19 cellular contexts compared by ENCODE assay signal in the genomic region with DNA sequence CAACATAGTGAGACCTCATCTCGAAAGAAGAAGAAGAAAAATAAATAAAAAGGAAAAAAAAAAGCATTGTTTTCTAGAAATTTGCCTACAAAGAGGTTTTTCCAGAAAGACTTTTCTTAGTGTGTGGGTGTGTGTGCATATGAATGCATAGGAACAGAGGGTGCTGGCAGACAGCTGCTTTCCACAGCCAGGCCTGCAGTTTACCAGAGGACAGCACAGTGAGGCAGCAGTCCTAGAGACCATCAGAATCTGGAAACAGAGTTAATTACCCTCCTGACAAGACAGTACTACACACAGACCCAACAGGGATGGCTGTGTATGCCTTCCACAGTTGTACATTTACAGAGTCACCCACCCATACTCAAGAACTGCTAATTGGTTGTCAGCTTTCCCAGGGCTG.
DNase-seq lines count a peak whose midpoint lies in the region; ATAC-seq and TF ChIP-seq lines count a peak whose summit lies in the region.
"Had no signal": no experiment of that assay in that cellular context is flagged by ENCODE, and none has a peak within 500 bp of the region (broad histone marks: within the 10 kb centered on the region; RNA-seq: fewer than 3 reads in every experiment).

No MANE protein-coding gene starts in this region.

- in situ Hi-C loops in GM23248 (cut with MboI): no loop called here

- peaks cover 99% of the 10 kb centered on the region for H3K79me2 ChIP-seq in GM23248 (ENCODE audit: insufficient read depth)

- no peak for TF ChIP-seq POLR2A in sigmoid colon (IDR thresholded peaks at IDR 0.05)

- no peak for ATAC-seq in HG03432 (IDR thresholded peaks at IDR 0.05; ENCODE audit: unreplicated experiment)
- ATAC-seq in HG02884 (IDR thresholded peaks at IDR 0.05; ENCODE audit: unreplicated experiment): no peak
- ATAC-seq: HCT116; naive thymus-derived CD4-positive, alpha-beta T cell had no signal

- H3K27ac ChIP-seq in GM23248 (peak overlapping the region; percentile 79), sigmoid colon (peak overlapping the region; percentile 20 to 87 (median 78))
- H3K27ac ChIP-seq: prostate gland had no signal

- no peak for TF ChIP-seq EP300 in sigmoid colon (IDR thresholded peaks at IDR 0.05)

- no peak overlapping the region for H3K4me2 ChIP-seq in GM23248 (ENCODE audit: unreplicated experiment)

- no peaks in the 10 kb centered on the region for H4K20me1 ChIP-seq in GM23248 (ENCODE audit: insufficient read depth)

- H3K4me3 ChIP-seq in GM23248 (no peak overlapping the region), sigmoid colon (no peak overlapping the region)
- H3K4me3 ChIP-seq: prostate gland had no signal

- intact Hi-C loops in sigmoid colon (cut with DNase I): no loop called here

- no peak for TF ChIP-seq CTCF in sigmoid colon (IDR thresholded peaks at IDR 0.05)

- peak overlapping the region; percentile 6; the same call in 1 of the 2 replicates for H3K9ac ChIP-seq in GM23248

- peaks cover 91% of the 10 kb centered on the region for H3K36me3 ChIP-seq in GM23248 (ENCODE audit: low read depth)
- H3K36me3 ChIP-seq in sigmoid colon: no peaks in the 10 kb centered on the region
- H3K36me3 ChIP-seq: prostate gland had no signal

- no peaks in the 10 kb centered on the region for H3K27me3 ChIP-seq in GM23248 (replicated peaks; ENCODE audit: insufficient read depth)
- no peaks in the 10 kb centered on the region for H3K27me3 ChIP-seq in sigmoid colon
- H3K27me3 ChIP-seq: brain microvascular endothelial cell had no signal

- peaks cover 96% of the 10 kb centered on the region for H3F3A ChIP-seq in GM23248 (ENCODE audit: insufficient read depth)

- peak; percentile 39 for DNase-seq in GM23248
- peak; percentile 25 for DNase-seq in astrocyte of the hippocampus (ENCODE audit: low read depth, low spot score)
- DNase-seq in islet precursor cell: peak; percentile 77
- no peak for DNase-seq in sigmoid colon
- DNase-seq in activated CD4-positive, alpha-beta T cell treated with anti-CD3 and anti-CD28 coated beads, Interleukin-2, amount 50 U/mL, for 4 hours: no peak
- no peak for DNase-seq in NCI-H128 (lab: John Stamatoyannopoulos, UW; ENCODE audit: unreplicated experiment)
- DNase-seq: activated CD4-positive, alpha-beta T cell treated with anti-CD3 and anti-CD28 coated beads, Interleukin-2, amount 50 U/mL, for 1 hour; activated naive CD4-positive, alpha-beta T cell treated with anti-CD3 and anti-CD28 coated beads for 36 hours; activated T-cell treated with anti-CD3 and anti-CD28 coated beads for 4 hours; brain microvascular endothelial cell; COR-L47; naive thymus-derived CD4-positive, alpha-beta T cell; NCI-H1930; NCI-H510A; substantia nigra had no signal

- no peak overlapping the region for H2AFZ ChIP-seq in GM23248

- H3K4me1 ChIP-seq in GM23248 (ENCODE audit: insufficient read depth) (peaks cover 59% of the 10 kb centered on the region), sigmoid colon (peaks cover 0 to 66% (median 51%) of the 10 kb centered on the region in 4 donors)
- H3K4me1 ChIP-seq: prostate gland had no signal

- no peaks in the 10 kb centered on the region for H3K9me2 ChIP-seq in GM23248 (ENCODE audit: insufficient read depth)

- H3K9me3 ChIP-seq in GM23248 (ENCODE audit: low read depth) (no peaks in the 10 kb centered on the region), sigmoid colon (no peaks in the 10 kb centered on the region)
- H3K9me3 ChIP-seq: prostate gland had no signal

- WGBS in GM23248 (ENCODE audit: low coverage in 1 of 2, low lambda C conversion rate in 2 of 2, missing lambda C conversion rate in 2 of 2), 2 experiments: 0 to 3% methylated on average over 1 of the region's 1 CpG
- 52 to 58% methylated on average over 1 of the region's 1 CpG for WGBS in sigmoid colon, 2 donors

Comparison
In these comparisons a context has a peak if more than half of its experiments do, and no peak if none do; other contexts are left out.
1. DNase-seq: peak in GM23248 (single experiment), astrocyte of the hippocampus (single experiment) and islet precursor cell (single experiment); none in sigmoid colon (single experiment), activated CD4-positive, alpha-beta T cell treated with anti-CD3 and anti-CD28 coated beads, Interleukin-2, amount 50 U/mL, for 4 hours (0 of 2) and NCI-H128 (single experiment).